25 cellular contexts compared by ENCODE assay signal in genomic region chr3:50687127-50687751, GRCh38. TPM values are rescaled to one million over a fixed set of nuclear protein-coding genes. Genes with fewer than 3 reads are reported as not detected.
DNase-seq lines count a peak whose midpoint lies in the region; ATAC-seq lines count a peak whose summit lies in the region.
"Had no signal": no experiment of that assay in that cellular context is flagged by ENCODE, and none has a peak within 500 bp of the region (broad histone marks: within the 10 kb centered on the region; RNA-seq: fewer than 3 reads in every experiment).

No MANE protein-coding gene starts in this region.

- no peaks in the 10 kb centered on the region for H3K27me3 ChIP-seq in endocrine pancreas (ENCODE audit: control insufficient read depth, insufficient read depth, low read length)
- H3K27me3 ChIP-seq in aorta (ENCODE audit: control insufficient read depth in 1 of 2, insufficient read depth in 2 of 2, low read length in 1 of 2), result no peaks in the 10 kb centered on the region

- no peak overlapping the region for H3K9ac ChIP-seq in endocrine pancreas (ENCODE audit: control insufficient read depth, insufficient read depth, low read length)
- H3K9ac ChIP-seq: SK-N-SH had no signal

- DNase-seq in A172 (ENCODE audit: low spot score) (peak; percentile 44), LHCN-M2 (ENCODE audit: low read depth) (peak; percentile 20), medulla oblongata (ENCODE audit: extremely low spot score) (peak; percentile 34), aorta (no peak)
- no peak for DNase-seq in activated naive CD4-positive, alpha-beta T cell treated with anti-CD3 and anti-CD28 coated beads for 36 hours
- DNase-seq: activated CD4-positive, alpha-beta T cell treated with anti-CD3 and anti-CD28 coated beads for 4 hours; activated effector memory CD4-positive, alpha-beta T cell treated with Interleukin-2 at 50 U/mL for 16 hours; activated T-cell treated with anti-CD3 and anti-CD28 coated beads for 4 hours; AML-193; CD4-positive, alpha-beta memory T cell; KG1; naive B cell; NCI-H146; retina; SK-N-SH; stimulated activated CD4-positive, alpha-beta T cell treated with anti-CD3 and anti-CD28 coated beads, Interleukin-2, amount 100 ng/mL, for 48 hours; T-helper 2 cell had no signal

- no peak overlapping the region for H3K27ac ChIP-seq in aorta (ENCODE audit: low read depth in 1 of 2, low read length in 2 of 2)
- H3K27ac ChIP-seq: A549, epithelial cell of prostate, neutrophil, RWPE1 had no signal

- H3K4me3 Mint-ChIP-seq in activated naive CD4-positive, alpha-beta T cell treated with anti-CD3 and anti-CD28 coated beads for 36 hours, result no peak overlapping the region
- H3K4me3 Mint-ChIP-seq: CD4-positive, alpha-beta memory T cell; naive B cell; type B pancreatic cell had no signal

- H3K4me3 ChIP-seq in endocrine pancreas (ENCODE audit: control insufficient read depth, insufficient read depth, low read length) (peak overlapping the region; percentile 40), aorta (ENCODE audit: low read length in 2 of 2) (no peak overlapping the region)
- H3K4me3 ChIP-seq: A549 had no signal

- H3K36me3 ChIP-seq in endocrine pancreas (ENCODE audit: control insufficient read depth, insufficient read depth, low read length) (no peaks in the 10 kb centered on the region), aorta (ENCODE audit: control insufficient read depth in 1 of 2, insufficient read depth in 2 of 2, low read length in 1 of 2) (no peaks in the 10 kb centered on the region)
- H3K36me3 ChIP-seq: neutrophil had no signal

- WGBS in aorta, 2 donors, result 64 to 71% methylated on average over 7 of the region's 7 CpGs

- no peak for ATAC-seq in esophagus mucosa
- no peak for ATAC-seq in GM18858 (IDR thresholded peaks at IDR 0.05; ENCODE audit: unreplicated experiment)
- ATAC-seq in aorta (ENCODE audit: low FRiP score), result no peak
- ATAC-seq: A549 had no signal

- H3K9me3 ChIP-seq in endocrine pancreas (ENCODE audit: control insufficient read depth, low read length), result no peaks in the 10 kb centered on the region
- H3K9me3 ChIP-seq in aorta (ENCODE audit: control insufficient read depth, low read length), result no peaks in the 10 kb centered on the region
- H3K9me3 ChIP-seq: A549, neutrophil, SK-N-SH had no signal

- no peaks in the 10 kb centered on the region for H3K9me3 Mint-ChIP-seq in activated naive CD4-positive, alpha-beta T cell treated with anti-CD3 and anti-CD28 coated beads for 36 hours
- H3K9me3 Mint-ChIP-seq: CD4-positive, alpha-beta memory T cell; naive B cell had no signal

- H3K27ac Mint-ChIP-seq in activated naive CD4-positive, alpha-beta T cell treated with anti-CD3 and anti-CD28 coated beads for 36 hours, result no peak overlapping the region
- H3K27ac Mint-ChIP-seq: type B pancreatic cell had no signal

- CTCF ChIA-PET in activated naive CD4-positive, alpha-beta T cell treated with anti-CD3 and anti-CD28 coated beads for 36 hours (lab: Charles Lee), result interaction anchor here (0.8 kb wide), 1 partner anchor 16 kb away, joined by 3 read pairs; no protein-coding TSS in a partner anchor

- intact Hi-C loops in activated naive CD4-positive, alpha-beta T cell treated with anti-CD3 and anti-CD28 coated beads for 36 hours (cut with micrococcal nuclease), result no loop called here
- intact Hi-C loops in aorta (cut with DNase I), result no loop called here

- no peaks in the 10 kb centered on the region for H3K36me3 Mint-ChIP-seq in activated naive CD4-positive, alpha-beta T cell treated with anti-CD3 and anti-CD28 coated beads for 36 hours (ENCODE audit: low read depth)
- H3K36me3 Mint-ChIP-seq: CD4-positive, alpha-beta memory T cell; naive B cell had no signal

- H3K27me3 Mint-ChIP-seq in activated naive CD4-positive, alpha-beta T cell treated with anti-CD3 and anti-CD28 coated beads for 36 hours (ENCODE audit: low read depth), result peaks cover 5% of the 10 kb centered on the region

- H3K4me1 ChIP-seq in endocrine pancreas (ENCODE audit: control insufficient read depth, insufficient read depth, low read length) (no peaks in the 10 kb centered on the region), aorta (ENCODE audit: control insufficient read depth in 1 of 2, insufficient read depth in 2 of 2, low read length in 2 of 2) (no peaks in the 10 kb centered on the region)
- H3K4me1 ChIP-seq: A549 had no signal

- H3K4me1 Mint-ChIP-seq in activated naive CD4-positive, alpha-beta T cell treated with anti-CD3 and anti-CD28 coated beads for 36 hours (ENCODE audit: low read depth), result no peaks in the 10 kb centered on the region
- H3K4me1 Mint-ChIP-seq: naive B cell had no signal

RNA-seq across cellular contexts. Expression of gene DOCK3, which starts 12.5 kb away (rescaled TPM):
- total RNA-seq in A172 (2014; rRNA removed; shearing (Covaris generic)), result 1.4 TPM in 2 replicates
- total RNA-seq in LHCN-M2 (2014; rRNA removed) (0.45 and 0.46 TPM in 2 replicates), esophagus mucosa (0.84 TPM), aorta (under 1 TPM; 0.72 to 0.97 TPM)
- polyA plus RNA-seq in LHCN-M2 (2012), result 0.47 TPM
- 1 to 10 TPM; 1.6 to 1.7 TPM for total RNA-seq in activated naive CD4-positive, alpha-beta T cell treated with anti-CD3 and anti-CD28 coated beads for 36 hours
- polyA plus RNA-seq in aorta, result under 1 TPM; 0.31 to 0.38 TPM

Comparison
In these comparisons a context has a peak if more than half of its experiments do, and no peak if none do; other contexts are left out.
1. DNase-seq: peak in A172 (single experiment), LHCN-M2 (single experiment) and medulla oblongata (single experiment); none in activated naive CD4-positive, alpha-beta T cell treated with anti-CD3 and anti-CD28 coated beads for 36 hours (single experiment) and aorta (0 of 2).